21 cellular contexts compared by ENCODE assay signal in the genomic region with DNA sequence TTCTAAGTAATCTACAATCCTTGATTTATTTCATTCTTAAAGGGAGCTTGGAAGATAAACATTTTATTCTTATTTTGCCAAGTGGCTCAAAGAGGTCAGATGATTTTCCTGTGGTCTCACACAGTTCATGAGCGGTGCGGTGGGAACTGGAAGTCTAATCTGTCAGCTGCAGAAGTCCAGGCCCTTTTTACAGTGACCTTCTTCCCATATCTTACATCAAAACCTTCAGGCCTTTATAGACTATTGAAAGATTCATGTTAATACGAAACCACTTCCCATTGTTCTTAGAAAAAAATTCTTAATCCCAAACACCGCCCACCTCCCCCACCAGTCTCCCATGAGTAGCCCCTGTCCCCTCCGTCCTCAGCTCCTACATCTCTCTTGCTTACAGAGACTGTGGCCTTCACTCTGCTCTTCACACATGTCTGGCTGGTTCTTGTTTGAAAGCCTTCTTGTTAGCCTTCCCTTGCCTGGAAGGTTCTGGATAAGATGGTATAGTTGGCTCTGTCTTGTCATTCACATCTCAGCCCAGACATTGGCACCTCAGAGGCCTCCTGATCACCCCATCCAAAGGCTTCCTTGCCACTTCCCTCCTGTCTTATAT.
"Had no signal": no experiment of that assay in that cellular context is flagged by ENCODE, and none has a peak within 500 bp of the region (broad histone marks: within the 10 kb centered on the region; RNA-seq: fewer than 3 reads in every experiment).

No MANE protein-coding gene starts in this region.

- ATAC-seq: activated CD8-positive, alpha-beta T cell treated with anti-CD3 and anti-CD28 coated beads, Interleukin-2, amount 10 ng/mL, durations not matched to agents 7 days and 5 days had no signal

- H3K4me3 Mint-ChIP-seq: activated CD8-positive, alpha-beta T cell treated with anti-CD3 and anti-CD28 coated beads, Interleukin-2, amount 10 ng/mL, durations not matched to agents 7 days and 5 days; activated naive CD8-positive, alpha-beta T cell treated with anti-CD3 and anti-CD28 coated beads, Interleukin-2, amount 10 ng/mL, durations not matched to agents 7 days and 5 days; T-helper 1 cell treated with Interleukin-12 subunit alpha and Interleukin-12 subunit beta and Interleukin-4 antibody, amounts not matched to agents 30 μg/mL and 1 μg/mL, for 36 hours had no signal

- DNase-seq: activated CD4-positive, alpha-beta T cell treated with anti-CD3 and anti-CD28 coated beads for 48 hours; activated CD4-positive, alpha-beta T cell treated with anti-CD3 and anti-CD28 coated beads, Interleukin-2, amount 50 U/mL, for 4 hours; activated CD4-positive, CD25-positive, alpha-beta regulatory T cell treated with anti-CD3 and anti-CD28 coated beads, Interleukin-2, amount 50 U/mL, for 72 hours; activated CD8-positive, alpha-beta memory T cell treated with anti-CD3 and anti-CD28 coated beads, Interleukin-2, amount 50 U/mL, for 48 hours; activated CD8-positive, alpha-beta T cell treated with anti-CD3 and anti-CD28 coated beads, Interleukin-2, amount 10 ng/mL, durations not matched to agents 7 days and 5 days; activated naive CD4-positive, alpha-beta T cell treated with anti-CD3 and anti-CD28 coated beads, Interleukin-2, amount 50 U/mL, for 16 hours; activated naive CD8-positive, alpha-beta T cell treated with anti-CD3 and anti-CD28 coated beads, Interleukin-2, amount 10 ng/mL, durations not matched to agents 7 days and 5 days; activated T-cell treated with anti-CD3 and anti-CD28 coated beads, Interleukin-2, amount 50 U/mL, for 1 hour; aorta; caudate nucleus; MG63; MV-4-11; NCI-H1092 treated with DMSO at 0.1 percent for 48 hours; NCI-H1417 treated with DMSO at 0.1 percent for 48 hours; NCI-H1694; NCI-H2029; NCI-H510A treated with DMSO at 0.1 percent for 48 hours; PC-9; SHP77 treated with DMSO at 0.1 percent for 48 hours had no signal

- H3K9me3 Mint-ChIP-seq: activated naive CD8-positive, alpha-beta T cell treated with anti-CD3 and anti-CD28 coated beads, Interleukin-2, amount 10 ng/mL, durations not matched to agents 7 days and 5 days; T-helper 1 cell treated with Interleukin-12 subunit alpha and Interleukin-12 subunit beta and Interleukin-4 antibody, amounts not matched to agents 30 μg/mL and 1 μg/mL, for 36 hours had no signal

- H3K27ac Mint-ChIP-seq: activated CD8-positive, alpha-beta T cell treated with anti-CD3 and anti-CD28 coated beads, Interleukin-2, amount 10 ng/mL, durations not matched to agents 7 days and 5 days; activated naive CD8-positive, alpha-beta T cell treated with anti-CD3 and anti-CD28 coated beads, Interleukin-2, amount 10 ng/mL, durations not matched to agents 7 days and 5 days; T-helper 1 cell treated with Interleukin-12 subunit alpha and Interleukin-12 subunit beta and Interleukin-4 antibody, amounts not matched to agents 30 μg/mL and 1 μg/mL, for 36 hours had no signal

- H3K27me3 Mint-ChIP-seq: activated naive CD8-positive, alpha-beta T cell treated with anti-CD3 and anti-CD28 coated beads, Interleukin-2, amount 10 ng/mL, durations not matched to agents 7 days and 5 days had no signal

- H3K36me3 Mint-ChIP-seq: activated naive CD8-positive, alpha-beta T cell treated with anti-CD3 and anti-CD28 coated beads, Interleukin-2, amount 10 ng/mL, durations not matched to agents 7 days and 5 days had no signal

- H3K4me1 Mint-ChIP-seq: activated naive CD8-positive, alpha-beta T cell treated with anti-CD3 and anti-CD28 coated beads, Interleukin-2, amount 10 ng/mL, durations not matched to agents 7 days and 5 days had no signal

- FAIRE-seq: TTC549 had no signal
